25 cellular contexts compared by ENCODE assay signal in the genomic region with DNA sequence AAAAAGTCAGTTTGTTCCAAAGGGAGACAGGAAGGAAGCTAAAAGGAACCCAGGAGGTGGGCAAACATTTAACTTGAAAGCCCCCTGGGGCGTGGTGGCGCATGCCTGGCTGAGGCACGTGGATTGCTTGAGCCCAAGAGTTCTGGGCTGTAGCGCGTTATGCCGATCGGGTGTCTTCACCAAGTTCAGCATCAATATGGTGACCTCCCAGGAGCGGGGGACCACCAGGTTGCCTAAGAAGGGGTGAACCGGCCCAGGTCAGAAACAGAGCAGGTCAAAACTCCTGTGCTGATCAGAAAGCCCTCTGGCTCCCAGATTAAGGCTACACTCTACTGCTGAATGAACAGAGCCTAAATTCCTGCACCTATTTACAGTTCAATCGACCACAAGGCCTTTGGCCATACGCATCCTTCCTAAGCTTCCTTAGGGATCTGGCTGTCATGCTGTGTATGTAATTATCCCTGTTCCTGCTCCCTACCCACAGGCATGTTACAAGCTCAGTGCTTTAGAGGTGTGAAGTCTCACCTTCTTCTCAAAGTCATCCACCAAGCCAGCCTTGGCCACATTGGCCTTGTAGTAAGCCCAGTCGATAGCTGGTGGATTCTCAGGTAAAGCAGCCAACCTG. TPM values are rescaled to one million over a fixed set of nuclear protein-coding genes. Genes with fewer than 3 reads are reported as not detected.
"Had no signal": no experiment of that assay in that cellular context is flagged by ENCODE, and none has a peak within 500 bp of the region (broad histone marks: within the 10 kb centered on the region; RNA-seq: fewer than 3 reads in every experiment).

No MANE protein-coding gene starts in this region.

- H3K27me3 Mint-ChIP-seq: activated CD8-positive, alpha-beta memory T cell treated with anti-CD3 and anti-CD28 coated beads, Interleukin-2, amount 10 ng/mL, durations not matched to agents 7 days and 5 days; activated naive CD4-positive, alpha-beta T cell treated with anti-CD3 and anti-CD28 coated beads, Interleukin-2, amount 50 U/mL, for 24 hours; activated naive CD8-positive, alpha-beta T cell treated with anti-CD3 and anti-CD28 coated beads, Interleukin-2, amount 50 U/mL, for 24 hours; naive thymus-derived CD8-positive, alpha-beta T cell had no signal

- H3K27ac Mint-ChIP-seq: activated CD8-positive, alpha-beta memory T cell treated with anti-CD3 and anti-CD28 coated beads, Interleukin-2, amount 10 ng/mL, durations not matched to agents 7 days and 5 days; activated CD8-positive, alpha-beta T cell treated with anti-CD3 and anti-CD28 coated beads, Interleukin-2, amount 10 ng/mL, durations not matched to agents 7 days and 5 days; activated naive CD4-positive, alpha-beta T cell treated with anti-CD3 and anti-CD28 coated beads, Interleukin-2, amount 50 U/mL, for 24 hours; activated naive CD8-positive, alpha-beta T cell treated with anti-CD3 and anti-CD28 coated beads, Interleukin-2, amount 50 U/mL, for 24 hours; activated T-helper 2 cell treated with anti-CD3 and anti-CD28 coated beads, Interferon-gamma antibody, Interleukin-2, Interleukin-4, amounts not matched to agents 10 μg/mL and 5 μg/mL and 100 μg/mL, durations not matched to agents 14 hours and 24 hours and 36 hours had no signal

- H3K27ac ChIP-seq: esophagus muscularis mucosa, foreskin keratinocyte, heart left ventricle, suprapubic skin, tibial artery, upper lobe of right lung, WERI-Rb-1 had no signal

- H3K9me3 ChIP-seq: esophagus muscularis mucosa, heart left ventricle, suprapubic skin, tibial artery, upper lobe of right lung had no signal

- ATAC-seq: activated CD8-positive, alpha-beta memory T cell treated with anti-CD3 and anti-CD28 coated beads, Interleukin-2, amount 10 ng/mL, durations not matched to agents 7 days and 5 days; activated CD8-positive, alpha-beta T cell treated with anti-CD3 and anti-CD28 coated beads, Interleukin-2, amount 10 ng/mL, durations not matched to agents 7 days and 5 days; activated naive CD8-positive, alpha-beta T cell treated with anti-CD3 and anti-CD28 coated beads, Interleukin-2, amount 50 U/mL, for 24 hours; foreskin keratinocyte; heart left ventricle; naive thymus-derived CD8-positive, alpha-beta T cell; right cardiac atrium; upper lobe of right lung had no signal

- H3K4me3 Mint-ChIP-seq: activated CD8-positive, alpha-beta memory T cell treated with anti-CD3 and anti-CD28 coated beads, Interleukin-2, amount 10 ng/mL, durations not matched to agents 7 days and 5 days; activated CD8-positive, alpha-beta T cell treated with anti-CD3 and anti-CD28 coated beads, Interleukin-2, amount 10 ng/mL, durations not matched to agents 7 days and 5 days; activated naive CD4-positive, alpha-beta T cell treated with anti-CD3 and anti-CD28 coated beads, Interleukin-2, amount 50 U/mL, for 24 hours; activated naive CD8-positive, alpha-beta T cell treated with anti-CD3 and anti-CD28 coated beads, Interleukin-2, amount 50 U/mL, for 24 hours had no signal

- DNase-seq: activated CD4-positive, alpha-beta T cell treated with anti-CD3 and anti-CD28 coated beads, Interleukin-2, amount 50 U/mL, for 1 hour; activated CD4-positive, CD25-positive, alpha-beta regulatory T cell treated with anti-CD3 and anti-CD28 coated beads, Interleukin-2, amount 50 U/mL, for 72 hours; activated CD8-positive, alpha-beta memory T cell treated with anti-CD3 and anti-CD28 coated beads, Interleukin-2, amount 10 ng/mL, durations not matched to agents 7 days and 5 days; activated CD8-positive, alpha-beta T cell treated with anti-CD3 and anti-CD28 coated beads, Interleukin-2, amount 10 ng/mL, durations not matched to agents 7 days and 5 days; activated naive CD8-positive, alpha-beta T cell treated with anti-CD3 and anti-CD28 coated beads, Interleukin-2, amount 50 U/mL, for 24 hours; activated T-cell treated with anti-CD3 and anti-CD28 coated beads, Interleukin-2, amount 50 U/mL, for 48 hours; amygdala; caudate nucleus; cortex of kidney; foreskin keratinocyte; heart left ventricle; hypothalamus; naive thymus-derived CD8-positive, alpha-beta T cell; right cardiac atrium; stimulated activated CD4-positive, alpha-beta T cell treated with anti-CD3 and anti-CD28 coated beads, Interleukin-15, amount 100 ng/mL, for 24 hours; stimulated activated CD4-positive, alpha-beta T cell treated with anti-CD3 and anti-CD28 coated beads, Interleukin-2, amount 100 ng/mL, for 24 hours; stimulated activated naive CD4-positive, alpha-beta T cell; T-helper 9 cell; upper lobe of right lung; WERI-Rb-1 had no signal

- H3K9me3 Mint-ChIP-seq: activated naive CD4-positive, alpha-beta T cell treated with anti-CD3 and anti-CD28 coated beads, Interleukin-2, amount 50 U/mL, for 24 hours; activated naive CD8-positive, alpha-beta T cell treated with anti-CD3 and anti-CD28 coated beads, Interleukin-2, amount 50 U/mL, for 24 hours; activated T-helper 2 cell treated with anti-CD3 and anti-CD28 coated beads, Interferon-gamma antibody, Interleukin-2, Interleukin-4, amounts not matched to agents 10 μg/mL and 5 μg/mL and 100 μg/mL, durations not matched to agents 14 hours and 24 hours and 36 hours; naive thymus-derived CD8-positive, alpha-beta T cell had no signal

- H3K4me1 ChIP-seq: foreskin keratinocyte had no signal

- H3K27me3 ChIP-seq: esophagus muscularis mucosa, foreskin keratinocyte, heart left ventricle, suprapubic skin, tibial artery, upper lobe of right lung had no signal

- H3K4me3 ChIP-seq: esophagus muscularis mucosa, heart left ventricle, suprapubic skin, tibial artery, upper lobe of right lung had no signal

RNA-seq across cellular contexts. Expression of gene CDR2L, which starts 54.3 kb away (rescaled TPM):
- polyA plus RNA-seq: naive thymus-derived CD8-positive, alpha-beta T cell had no signal
